Comparison of ENCODE assay signal across 29 cellular contexts in the genomic region with DNA sequence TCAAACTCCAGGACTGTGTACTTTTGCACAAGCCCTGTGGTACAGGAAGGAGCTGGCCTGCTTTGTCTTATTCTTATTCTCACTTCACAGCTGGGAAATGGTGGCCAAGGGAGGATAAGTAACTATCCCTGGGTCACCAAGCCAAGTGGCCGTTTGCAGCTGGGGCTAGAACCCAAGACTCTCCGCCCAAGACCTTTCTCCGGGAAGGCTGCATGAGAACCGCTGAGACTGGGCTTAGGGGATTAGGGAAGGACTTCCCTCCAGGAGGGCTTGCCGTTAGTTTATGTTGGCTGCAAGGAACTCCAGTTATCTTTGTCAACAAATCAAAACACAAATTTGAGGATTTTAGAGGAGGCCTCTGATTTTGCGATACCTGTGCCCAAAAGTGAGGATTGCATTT.
A peak's percentile ranks its signal among the peaks of the same experiment; 100 is the strongest.
DNase-seq lines count a peak whose midpoint lies in the region; ATAC-seq lines count a peak whose summit lies in the region.
"Had no signal": no experiment of that assay in that cellular context is flagged by ENCODE, and none has a peak within 500 bp of the region (broad histone marks: within the 10 kb centered on the region; RNA-seq: fewer than 3 reads in every experiment).

No MANE protein-coding gene starts in this region.

- no peak overlapping the region for H3K4me3 Mint-ChIP-seq in activated CD4-positive, alpha-beta T cell treated with anti-CD3 and anti-CD28 coated beads, Interleukin-2, amount 10 ng/mL, durations not matched to agents 24 days and 14 days
- H3K4me3 Mint-ChIP-seq: B cell; CD14-positive monocyte; CD4-positive, alpha-beta T cell; CD4-positive, CD25-positive, alpha-beta regulatory T cell; CD8-positive, alpha-beta memory T cell; CD8-positive, alpha-beta T cell had no signal

- DNase-seq in activated CD4-positive, alpha-beta T cell treated with anti-CD3 and anti-CD28 coated beads, Interleukin-2, amount 10 ng/mL, durations not matched to agents 24 days and 14 days: peak; percentile 49
- DNase-seq in activated CD4-positive, alpha-beta T cell treated with anti-CD3 and anti-CD28 coated beads, Interleukin-2, amount 50 U/mL, for 48 hours: no peak
- no peak for DNase-seq in left ventricle myocardium superior
- no peak for DNase-seq in cardiac septum (ENCODE audit: low spot score)
- DNase-seq in sciatic nerve (ENCODE audit: low spot score): no peak
- DNase-seq: 8988T; ACHN; AML-193; BE2C; C1 segment of cervical spinal cord; Caco-2; Calu3; CD4-positive, alpha-beta memory T cell; CD4-positive, alpha-beta T cell; CD4-positive, CD25-positive, alpha-beta regulatory T cell; CD8-positive, alpha-beta memory T cell; CD8-positive, alpha-beta T cell; COR-L47; DMS 273 treated with DMSO at 0.1 percent for 48 hours; DMS153; DMS53; DMS79; DMS79 treated with DMSO at 0.1 percent for 48 hours; DND-41; EL had no signal

- no peak overlapping the region for H3K27ac Mint-ChIP-seq in activated CD4-positive, alpha-beta T cell treated with anti-CD3 and anti-CD28 coated beads, Interleukin-2, amount 10 ng/mL, durations not matched to agents 24 days and 14 days
- H3K27ac Mint-ChIP-seq: B cell; CD14-positive monocyte; CD4-positive, alpha-beta memory T cell; CD4-positive, alpha-beta T cell; CD8-positive, alpha-beta memory T cell; CD8-positive, alpha-beta T cell had no signal

- intact Hi-C loops in activated CD4-positive, alpha-beta T cell treated with anti-CD3 and anti-CD28 coated beads, Interleukin-2, amount 10 ng/mL, durations not matched to agents 24 days and 14 days (cut with micrococcal nuclease): no loop called here
- intact Hi-C loops in left ventricle myocardium superior (cut with micrococcal nuclease) (no loop called here), cardiac septum (cut with DNase I) (no loop called here), sciatic nerve (cut with DNase I) (no loop called here)

- H3K4me1 Mint-ChIP-seq in activated CD4-positive, alpha-beta T cell treated with anti-CD3 and anti-CD28 coated beads, Interleukin-2, amount 10 ng/mL, durations not matched to agents 24 days and 14 days: no peaks in the 10 kb centered on the region
- H3K4me1 Mint-ChIP-seq: B cell; CD14-positive monocyte; CD4-positive, alpha-beta memory T cell; CD4-positive, CD25-positive, alpha-beta regulatory T cell; CD8-positive, alpha-beta memory T cell had no signal

- H3K27me3 Mint-ChIP-seq in activated CD4-positive, alpha-beta T cell treated with anti-CD3 and anti-CD28 coated beads, Interleukin-2, amount 10 ng/mL, durations not matched to agents 24 days and 14 days: peaks cover 9% of the 10 kb centered on the region

- no peaks in the 10 kb centered on the region for H3K36me3 Mint-ChIP-seq in activated CD4-positive, alpha-beta T cell treated with anti-CD3 and anti-CD28 coated beads, Interleukin-2, amount 10 ng/mL, durations not matched to agents 24 days and 14 days (ENCODE audit: low read depth)
- H3K36me3 Mint-ChIP-seq: CD14-positive monocyte; CD4-positive, alpha-beta memory T cell; CD4-positive, CD25-positive, alpha-beta regulatory T cell; CD8-positive, alpha-beta memory T cell; CD8-positive, alpha-beta T cell had no signal

- peaks cover 10% of the 10 kb centered on the region for H3K9me3 Mint-ChIP-seq in activated CD4-positive, alpha-beta T cell treated with anti-CD3 and anti-CD28 coated beads, Interleukin-2, amount 10 ng/mL, durations not matched to agents 24 days and 14 days
- H3K9me3 Mint-ChIP-seq: CD8-positive, alpha-beta T cell had no signal

- ATAC-seq in left ventricle myocardium superior (peak; percentile 41), sciatic nerve (peak; percentile 55), HG02970 (IDR thresholded peaks at IDR 0.05; ENCODE audit: low FRiP score, unreplicated experiment) (no peak)
- ATAC-seq: A549; CD8-positive, alpha-beta T cell had no signal
